Comparison of ENCODE assay signal across 26 cellular contexts in genomic region chr4:147628415-147628814, GRCh38.
"Had no signal": no experiment of that assay in that cellular context is flagged by ENCODE, and none has a peak within 500 bp of the region (broad histone marks: within the 10 kb centered on the region; RNA-seq: fewer than 3 reads in every experiment).

No MANE protein-coding gene starts in this region.

- H3K27me3 Mint-ChIP-seq: activated CD4-positive, alpha-beta T cell treated with anti-CD3 and anti-CD28 coated beads, Interleukin-2, amount 10 ng/mL, durations not matched to agents 7 days and 5 days had no signal

- DNase-seq: activated CD4-positive, alpha-beta T cell treated with anti-CD3 and anti-CD28 coated beads, Interleukin-2, amount 10 ng/mL, durations not matched to agents 7 days and 5 days; activated CD4-positive, alpha-beta T cell treated with anti-CD3 and anti-CD28 coated beads, Interleukin-2, amount 50 U/mL, for 48 hours; activated CD8-positive, alpha-beta memory T cell treated with anti-CD3 and anti-CD28 coated beads, Interleukin-2, amount 50 U/mL, for 4 hours; activated gamma-delta T cell treated with Interleukin-2 at 50 U/mL for 16 hours; activated naive CD4-positive, alpha-beta T cell treated with anti-CD3 and anti-CD28 coated beads for 36 hours; activated T-cell treated with anti-CD3 and anti-CD28 coated beads for 4 hours; activated T-cell treated with anti-CD3 and anti-CD28 coated beads, Interleukin-2, amount 50 U/mL, for 4 hours; adrenal gland; body of pancreas; MG63; NCI-H1048; NCI-H1105 treated with DMSO at 0.1 percent for 48 hours; NCI-H1436 treated with DMSO at 0.1 percent for 48 hours; NCI-H1694 treated with DMSO at 0.1 percent for 48 hours; NCI-H2029; NCI-H345; NCI-H524 treated with DMSO at 0.1 percent for 48 hours; RPMI8226; SIG-M5; T1000; WERI-Rb-1 had no signal

- H3K9me3 ChIP-seq: adrenal gland, body of pancreas, breast epithelium, MG63 had no signal

- FAIRE-seq: astrocyte had no signal

- H3K27me3 ChIP-seq: adrenal gland, body of pancreas, breast epithelium, MG63 had no signal

- H3K4me3 Mint-ChIP-seq: activated CD4-positive, alpha-beta T cell treated with anti-CD3 and anti-CD28 coated beads, Interleukin-2, amount 10 ng/mL, durations not matched to agents 7 days and 5 days; activated naive CD4-positive, alpha-beta T cell treated with anti-CD3 and anti-CD28 coated beads for 36 hours; activated T-cell treated with anti-CD3 and anti-CD28 coated beads, Interleukin-2, amount 50 U/mL, for 4 hours; activated T-helper 1 cell treated with anti-CD3 and anti-CD28 coated beads, Interleukin-12 subunit alpha, Interleukin-12 subunit beta, Interleukin-2, Interleukin-4 antibody, amounts not matched to agents 30 ng/mL and 10 ng/mL and 1 ng/mL, durations not matched to agents 14 hours and 24 hours and 36 hours had no signal

- H3K4me3 ChIP-seq: adrenal gland, body of pancreas, breast epithelium, MG63 had no signal

- H3K27ac ChIP-seq: adrenal gland, body of pancreas, breast epithelium, WERI-Rb-1 had no signal

- H3K9me3 Mint-ChIP-seq: activated CD4-positive, alpha-beta T cell treated with anti-CD3 and anti-CD28 coated beads, Interleukin-2, amount 10 ng/mL, durations not matched to agents 7 days and 5 days; activated naive CD4-positive, alpha-beta T cell treated with anti-CD3 and anti-CD28 coated beads for 36 hours; activated naive CD4-positive, alpha-beta T cell treated with anti-CD3 and anti-CD28 coated beads, Interleukin-2, amount 50 U/mL, for 72 hours; activated T-cell treated with anti-CD3 and anti-CD28 coated beads, Interleukin-2, amount 50 U/mL, for 4 hours; activated T-helper 1 cell treated with anti-CD3 and anti-CD28 coated beads, Interleukin-12 subunit alpha, Interleukin-12 subunit beta, Interleukin-2, Interleukin-4 antibody, amounts not matched to agents 30 ng/mL and 10 ng/mL and 1 ng/mL, durations not matched to agents 14 hours and 24 hours and 36 hours had no signal

- H3K4me1 Mint-ChIP-seq: activated CD4-positive, alpha-beta T cell treated with anti-CD3 and anti-CD28 coated beads, Interleukin-2, amount 10 ng/mL, durations not matched to agents 7 days and 5 days had no signal

- H3K4me1 ChIP-seq: adrenal gland, body of pancreas, breast epithelium had no signal

- H3K27ac Mint-ChIP-seq: activated CD4-positive, alpha-beta T cell treated with anti-CD3 and anti-CD28 coated beads, Interleukin-2, amount 10 ng/mL, durations not matched to agents 7 days and 5 days; activated naive CD4-positive, alpha-beta T cell treated with anti-CD3 and anti-CD28 coated beads for 36 hours; activated T-helper 1 cell treated with anti-CD3 and anti-CD28 coated beads, Interleukin-12 subunit alpha, Interleukin-12 subunit beta, Interleukin-2, Interleukin-4 antibody, amounts not matched to agents 30 ng/mL and 10 ng/mL and 1 ng/mL, durations not matched to agents 14 hours and 24 hours and 36 hours had no signal

- ATAC-seq: activated naive CD4-positive, alpha-beta T cell treated with anti-CD3 and anti-CD28 coated beads, Interleukin-2, amount 50 U/mL, for 72 hours; activated T-cell treated with anti-CD3 and anti-CD28 coated beads, Interleukin-2, amount 50 U/mL, for 4 hours; body of pancreas; Panc1 had no signal
